ENCODE assay signal across 1 cellular context in the genomic region with DNA sequence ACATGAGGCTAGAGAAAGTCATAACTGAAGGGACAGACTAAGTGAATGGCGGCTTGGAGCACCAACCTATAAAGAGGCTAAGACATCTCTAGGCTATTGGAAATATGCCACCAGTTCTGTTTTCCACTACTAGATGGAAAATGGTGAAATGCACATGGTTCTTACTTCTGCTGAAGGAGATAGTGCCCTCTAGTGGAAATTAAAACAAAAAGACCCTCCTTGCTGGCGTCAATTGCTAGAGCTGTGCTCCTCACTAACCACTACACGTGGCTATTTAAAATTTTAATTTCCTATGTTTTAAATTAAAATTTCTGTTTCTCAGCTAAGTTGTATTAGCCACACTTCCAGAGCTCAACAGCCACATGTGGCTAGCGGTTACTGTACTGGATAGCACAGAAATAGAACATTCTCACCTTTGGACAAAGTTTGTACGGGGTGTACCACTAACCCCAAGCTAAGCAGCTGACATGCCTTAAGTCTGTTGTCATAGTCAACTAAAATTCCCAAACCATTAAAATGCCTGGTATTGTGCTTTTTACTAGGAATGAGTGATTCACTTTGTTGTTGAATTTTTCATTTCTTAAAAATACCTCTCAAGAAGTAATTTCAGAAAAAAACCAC.
TF ChIP-seq lines count a peak whose summit lies in the region.

No MANE protein-coding gene starts in this region.

TF ChIP-seq in GM23338, 12 proteins besides CTCF, POLR2A, EP300 and RAD21 (continued from another document):
- TF ChIP-seq, protein P1, sequence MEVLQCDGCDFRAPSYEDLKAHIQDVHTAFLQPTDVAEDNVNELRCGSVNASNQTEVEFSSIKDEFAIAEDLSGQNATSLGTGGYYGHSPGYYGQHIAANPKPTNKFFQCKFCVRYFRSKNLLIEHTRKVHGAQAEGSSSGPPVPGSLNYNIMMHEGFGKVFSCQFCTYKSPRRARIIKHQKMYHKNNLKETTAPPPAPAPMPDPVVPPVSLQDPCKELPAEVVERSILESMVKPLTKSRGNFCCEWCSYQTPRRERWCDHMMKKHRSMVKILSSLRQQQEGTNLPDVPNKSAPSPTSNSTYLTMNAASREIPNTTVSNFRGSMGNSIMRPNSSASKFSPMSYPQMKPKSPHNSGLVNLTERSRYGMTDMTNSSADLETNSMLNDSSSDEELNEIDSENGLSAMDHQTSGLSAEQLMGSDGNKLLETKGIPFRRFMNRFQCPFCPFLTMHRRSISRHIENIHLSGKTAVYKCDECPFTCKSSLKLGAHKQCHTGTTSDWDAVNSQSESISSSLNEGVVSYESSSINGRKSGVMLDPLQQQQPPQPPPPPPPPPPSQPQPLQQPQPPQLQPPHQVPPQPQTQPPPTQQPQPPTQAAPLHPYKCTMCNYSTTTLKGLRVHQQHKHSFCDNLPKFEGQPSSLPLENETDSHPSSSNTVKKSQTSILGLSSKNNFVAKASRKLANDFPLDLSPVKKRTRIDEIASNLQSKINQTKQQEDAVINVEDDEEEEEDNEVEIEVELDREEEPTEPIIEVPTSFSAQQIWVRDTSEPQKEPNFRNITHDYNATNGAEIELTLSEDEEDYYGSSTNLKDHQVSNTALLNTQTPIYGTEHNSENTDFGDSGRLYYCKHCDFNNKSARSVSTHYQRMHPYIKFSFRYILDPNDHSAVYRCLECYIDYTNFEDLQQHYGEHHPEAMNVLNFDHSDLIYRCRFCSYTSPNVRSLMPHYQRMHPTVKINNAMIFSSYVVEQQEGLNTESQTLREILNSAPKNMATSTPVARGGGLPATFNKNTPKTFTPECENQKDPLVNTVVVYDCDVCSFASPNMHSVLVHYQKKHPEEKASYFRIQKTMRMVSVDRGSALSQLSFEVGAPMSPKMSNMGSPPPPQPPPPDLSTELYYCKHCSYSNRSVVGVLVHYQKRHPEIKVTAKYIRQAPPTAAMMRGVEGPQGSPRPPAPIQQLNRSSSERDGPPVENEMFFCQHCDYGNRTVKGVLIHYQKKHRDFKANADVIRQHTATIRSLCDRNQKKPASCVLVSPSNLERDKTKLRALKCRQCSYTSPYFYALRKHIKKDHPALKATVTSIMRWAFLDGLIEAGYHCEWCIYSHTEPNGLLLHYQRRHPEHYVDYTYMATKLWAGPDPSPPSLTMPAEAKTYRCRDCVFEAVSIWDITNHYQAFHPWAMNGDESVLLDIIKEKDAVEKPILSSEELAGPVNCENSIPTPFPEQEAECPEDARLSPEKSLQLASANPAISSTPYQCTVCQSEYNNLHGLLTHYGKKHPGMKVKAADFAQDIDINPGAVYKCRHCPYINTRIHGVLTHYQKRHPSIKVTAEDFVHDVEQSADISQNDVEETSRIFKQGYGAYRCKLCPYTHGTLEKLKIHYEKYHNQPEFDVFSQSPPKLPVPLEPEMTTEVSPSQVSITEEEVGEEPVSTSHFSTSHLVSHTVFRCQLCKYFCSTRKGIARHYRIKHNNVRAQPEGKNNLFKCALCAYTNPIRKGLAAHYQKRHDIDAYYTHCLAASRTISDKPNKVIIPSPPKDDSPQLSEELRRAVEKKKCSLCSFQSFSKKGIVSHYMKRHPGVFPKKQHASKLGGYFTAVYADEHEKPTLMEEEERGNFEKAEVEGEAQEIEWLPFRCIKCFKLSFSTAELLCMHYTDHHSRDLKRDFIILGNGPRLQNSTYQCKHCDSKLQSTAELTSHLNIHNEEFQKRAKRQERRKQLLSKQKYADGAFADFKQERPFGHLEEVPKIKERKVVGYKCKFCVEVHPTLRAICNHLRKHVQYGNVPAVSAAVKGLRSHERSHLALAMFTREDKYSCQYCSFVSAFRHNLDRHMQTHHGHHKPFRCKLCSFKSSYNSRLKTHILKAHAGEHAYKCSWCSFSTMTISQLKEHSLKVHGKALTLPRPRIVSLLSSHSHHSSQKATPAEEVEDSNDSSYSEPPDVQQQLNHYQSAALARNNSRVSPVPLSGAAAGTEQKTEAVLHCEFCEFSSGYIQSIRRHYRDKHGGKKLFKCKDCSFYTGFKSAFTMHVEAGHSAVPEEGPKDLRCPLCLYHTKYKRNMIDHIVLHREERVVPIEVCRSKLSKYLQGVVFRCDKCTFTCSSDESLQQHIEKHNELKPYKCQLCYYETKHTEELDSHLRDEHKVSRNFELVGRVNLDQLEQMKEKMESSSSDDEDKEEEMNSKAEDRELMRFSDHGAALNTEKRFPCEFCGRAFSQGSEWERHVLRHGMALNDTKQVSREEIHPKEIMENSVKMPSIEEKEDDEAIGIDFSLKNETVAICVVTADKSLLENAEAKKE (CRISPR knock-in tag; IDR thresholded peaks at IDR 0.05), result no peak
- TF ChIP-seq JUNB (IDR thresholded peaks at IDR 0.05; ENCODE audit: unreplicated experiment) (no peak), EZH2phosphoT487 (IDR thresholded peaks at IDR 0.05; ENCODE audit: unreplicated experiment) (no peak)
- TF ChIP-seq, protein P2, sequence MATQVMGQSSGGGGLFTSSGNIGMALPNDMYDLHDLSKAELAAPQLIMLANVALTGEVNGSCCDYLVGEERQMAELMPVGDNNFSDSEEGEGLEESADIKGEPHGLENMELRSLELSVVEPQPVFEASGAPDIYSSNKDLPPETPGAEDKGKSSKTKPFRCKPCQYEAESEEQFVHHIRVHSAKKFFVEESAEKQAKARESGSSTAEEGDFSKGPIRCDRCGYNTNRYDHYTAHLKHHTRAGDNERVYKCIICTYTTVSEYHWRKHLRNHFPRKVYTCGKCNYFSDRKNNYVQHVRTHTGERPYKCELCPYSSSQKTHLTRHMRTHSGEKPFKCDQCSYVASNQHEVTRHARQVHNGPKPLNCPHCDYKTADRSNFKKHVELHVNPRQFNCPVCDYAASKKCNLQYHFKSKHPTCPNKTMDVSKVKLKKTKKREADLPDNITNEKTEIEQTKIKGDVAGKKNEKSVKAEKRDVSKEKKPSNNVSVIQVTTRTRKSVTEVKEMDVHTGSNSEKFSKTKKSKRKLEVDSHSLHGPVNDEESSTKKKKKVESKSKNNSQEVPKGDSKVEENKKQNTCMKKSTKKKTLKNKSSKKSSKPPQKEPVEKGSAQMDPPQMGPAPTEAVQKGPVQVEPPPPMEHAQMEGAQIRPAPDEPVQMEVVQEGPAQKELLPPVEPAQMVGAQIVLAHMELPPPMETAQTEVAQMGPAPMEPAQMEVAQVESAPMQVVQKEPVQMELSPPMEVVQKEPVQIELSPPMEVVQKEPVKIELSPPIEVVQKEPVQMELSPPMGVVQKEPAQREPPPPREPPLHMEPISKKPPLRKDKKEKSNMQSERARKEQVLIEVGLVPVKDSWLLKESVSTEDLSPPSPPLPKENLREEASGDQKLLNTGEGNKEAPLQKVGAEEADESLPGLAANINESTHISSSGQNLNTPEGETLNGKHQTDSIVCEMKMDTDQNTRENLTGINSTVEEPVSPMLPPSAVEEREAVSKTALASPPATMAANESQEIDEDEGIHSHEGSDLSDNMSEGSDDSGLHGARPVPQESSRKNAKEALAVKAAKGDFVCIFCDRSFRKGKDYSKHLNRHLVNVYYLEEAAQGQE (IDR thresholded peaks at IDR 0.05; ENCODE audit: unreplicated experiment), result no peak
